ENCODE assay signal across 8 cellular contexts in genomic region chr15:98646546-98647025, GRCh38. TPM values are rescaled to one million over a fixed set of nuclear protein-coding genes. Genes with fewer than 3 reads are reported as not detected.
DNase-seq lines count a peak whose midpoint lies in the region; ATAC-seq and TF ChIP-seq lines count a peak whose summit lies in the region.

No MANE protein-coding gene starts in this region.

- H3K27me3 ChIP-seq in SK-N-SH (ENCODE audit: insufficient read depth) (peaks cover 10% of the 10 kb centered on the region; the same call in 1 of the 2 replicates), stomach (peaks cover 0 to 32% (median 13%) of the 10 kb centered on the region in 3 donors)

- H3K4me2 ChIP-seq in SK-N-SH = peak overlapping the region; percentile 99

- peaks cover 22% of the 10 kb centered on the region for H3K79me2 ChIP-seq in SK-N-SH (ENCODE audit: insufficient read depth)

- H4K20me1 ChIP-seq in SK-N-SH (ENCODE audit: insufficient read depth) = peaks cover under 1% of the 10 kb centered on the region; the same call in 1 of the 2 replicates

- no peak for DNase-seq in SK-N-SH
- no peak for DNase-seq in activated T-helper 2 cell treated with anti-CD3 and anti-CD28 coated beads, Interferon-gamma antibody, Interleukin-2, Interleukin-4, amounts not matched to agents 10 μg/mL and 5 μg/mL and 100 μg/mL, durations not matched to agents 14 hours and 24 hours and 36 hours (ENCODE audit: low spot score)
- DNase-seq in stomach = no peak
- DNase-seq in NCI-H226 = no peak
- DNase-seq in NCI-H1436 (lab: John Stamatoyannopoulos, UW) = no peak
- DNase-seq in NCI-H2196 treated with DMSO at 0.1 percent for 48 hours (lab: John Stamatoyannopoulos, UW; ENCODE audit: unreplicated experiment) = no peak

- H3K9ac ChIP-seq in SK-N-SH = no peak overlapping the region

- WGBS in SK-N-SH (ENCODE audit: low lambda C conversion rate) = 5% methylated on average over 7 of the region's 7 CpGs
- 5 to 12% (median 7%) methylated on average over 7 of the region's 7 CpGs for WGBS in stomach, 5 donors

- peak overlapping the region; percentile 76 for H3K27ac Mint-ChIP-seq in activated T-helper 2 cell treated with anti-CD3 and anti-CD28 coated beads, Interferon-gamma antibody, Interleukin-2, Interleukin-4, amounts not matched to agents 10 μg/mL and 5 μg/mL and 100 μg/mL, durations not matched to agents 14 hours and 24 hours and 36 hours

- POLR2A ChIA-PET in SK-N-SH (lab: Yijun Ruan, JAX) = no interaction called here

- no peak overlapping the region for H3K27ac ChIP-seq in SK-N-SH (ENCODE audit: low read depth in 2 of 2, low read length in 1 of 2)
- H3K27ac ChIP-seq in stomach = peak overlapping the region; percentile 88 to 97 (median 89)

- TF ChIP-seq EP300 in SK-N-SH (IDR thresholded peaks at IDR 0.05; ENCODE audit: borderline replicate concordance in 1 of 2, low read depth in 1 of 2, low read length in 1 of 2) = no peak
- no peak for TF ChIP-seq EP300 in stomach (IDR thresholded peaks at IDR 0.05)

- peaks cover 3% of the 10 kb centered on the region for H3F3A ChIP-seq in SK-N-SH (replicated peaks; ENCODE audit: insufficient read depth)

- no peaks in the 10 kb centered on the region for H3K9me2 ChIP-seq in SK-N-SH

- H3K9me3 Mint-ChIP-seq in activated T-helper 2 cell treated with anti-CD3 and anti-CD28 coated beads, Interferon-gamma antibody, Interleukin-2, Interleukin-4, amounts not matched to agents 10 μg/mL and 5 μg/mL and 100 μg/mL, durations not matched to agents 14 hours and 24 hours and 36 hours = no peaks in the 10 kb centered on the region

- no peaks in the 10 kb centered on the region for H3K36me3 Mint-ChIP-seq in activated T-helper 2 cell treated with anti-CD3 and anti-CD28 coated beads, Interferon-gamma antibody, Interleukin-2, Interleukin-4, amounts not matched to agents 10 μg/mL and 5 μg/mL and 100 μg/mL, durations not matched to agents 14 hours and 24 hours and 36 hours (ENCODE audit: low read depth)

- H2AFZ ChIP-seq in SK-N-SH (ENCODE audit: low read depth) = peak overlapping the region; percentile 91; the same call in 1 of the 2 replicates

- peaks cover 0 to 3% of the 10 kb centered on the region in 2 experiments; a peak in 2 of 4 replicates for H3K4me1 ChIP-seq in SK-N-SH (ENCODE audit: control insufficient read depth in 1 of 2, insufficient read depth in 2 of 2, low read depth in 1 of 2, low read length in 1 of 2)
- H3K4me1 ChIP-seq in stomach = peaks cover 2 to 31% (median 18%) of the 10 kb centered on the region in 4 donors

- intact Hi-C loops in activated T-helper 2 cell treated with anti-CD3 and anti-CD28 coated beads, Interferon-gamma antibody, Interleukin-2, Interleukin-4, amounts not matched to agents 10 μg/mL and 5 μg/mL and 100 μg/mL, durations not matched to agents 14 hours and 24 hours and 36 hours (cut with micrococcal nuclease) = no loop called here
- intact Hi-C loops in stomach (cut with DNase I; ENCODE audit: low total_unique reads) = no loop called here

- H3K4me3 Mint-ChIP-seq in activated T-helper 2 cell treated with anti-CD3 and anti-CD28 coated beads, Interferon-gamma antibody, Interleukin-2, Interleukin-4, amounts not matched to agents 10 μg/mL and 5 μg/mL and 100 μg/mL, durations not matched to agents 14 hours and 24 hours and 36 hours (ENCODE audit: low read depth) = peak overlapping the region; percentile 81

- H3K4me1 Mint-ChIP-seq in activated T-helper 2 cell treated with anti-CD3 and anti-CD28 coated beads, Interferon-gamma antibody, Interleukin-2, Interleukin-4, amounts not matched to agents 10 μg/mL and 5 μg/mL and 100 μg/mL, durations not matched to agents 14 hours and 24 hours and 36 hours (ENCODE audit: low read depth) = peaks cover 13% of the 10 kb centered on the region

- peaks cover 51% of the 10 kb centered on the region for H3K27me3 Mint-ChIP-seq in activated T-helper 2 cell treated with anti-CD3 and anti-CD28 coated beads, Interferon-gamma antibody, Interleukin-2, Interleukin-4, amounts not matched to agents 10 μg/mL and 5 μg/mL and 100 μg/mL, durations not matched to agents 14 hours and 24 hours and 36 hours (ENCODE audit: low read depth)

- CTCF ChIA-PET in SK-N-SH (lab: Yijun Ruan, JAX) = interaction anchor here (0.7 to 7.1 kb wide), 28 partner anchors 8 to 454 kb away, joined by 3 to 51 read pairs (median 4); no protein-coding TSS in a partner anchor

- H3K4me3 ChIP-seq in SK-N-SH (ENCODE audit: low read depth in 2 of 2, low read length in 1 of 2) = peak overlapping the region; percentile 78 to 92
- peak overlapping the region; percentile 86 for H3K4me3 ChIP-seq in iPS-18c (ENCODE audit: insufficient read depth, low read depth, low read length)
- H3K4me3 ChIP-seq in stomach = peak overlapping the region; percentile 84 to 89 (median 88)

- ATAC-seq in SK-N-SH treated with all-trans-retinoic acid at 6 μM for 48 hours = no peak

- no peak for TF ChIP-seq POLR2A in stomach (IDR thresholded peaks at IDR 0.05)

- no peak for TF ChIP-seq CTCF in SK-N-SH (IDR thresholded peaks at IDR 0.05)
- no peak for TF ChIP-seq CTCF in stomach (IDR thresholded peaks at IDR 0.05)

- H3K36me3 ChIP-seq in SK-N-SH (replicated peaks in 1 of 2; ENCODE audit: control insufficient read depth in 1 of 2, insufficient read depth in 2 of 2, low read length in 1 of 2) (no peaks in the 10 kb centered on the region), stomach (no peaks in the 10 kb centered on the region)

- H3K9me3 ChIP-seq in SK-N-SH (no peaks in the 10 kb centered on the region), iPS-18c (ENCODE audit: control insufficient read depth, insufficient read depth, low read length) (no peaks in the 10 kb centered on the region), stomach (no peaks in the 10 kb centered on the region)

- no peak for TF ChIP-seq RAD21 in SK-N-SH (IDR thresholded peaks at IDR 0.05; ENCODE audit: low read length)

TF ChIP-seq in SK-N-SH, 30 proteins besides CTCF, POLR2A, EP300 and RAD21 (continues in another document):
- no peak for TF ChIP-seq EZH2phosphoT487 (IDR thresholded peaks at IDR 0.05; ENCODE audit: borderline replicate concordance, low read depth)
- TF ChIP-seq RFX5 (IDR thresholded peaks at IDR 0.05; ENCODE audit: low read length) = no peak
- TF ChIP-seq, protein P1, sequence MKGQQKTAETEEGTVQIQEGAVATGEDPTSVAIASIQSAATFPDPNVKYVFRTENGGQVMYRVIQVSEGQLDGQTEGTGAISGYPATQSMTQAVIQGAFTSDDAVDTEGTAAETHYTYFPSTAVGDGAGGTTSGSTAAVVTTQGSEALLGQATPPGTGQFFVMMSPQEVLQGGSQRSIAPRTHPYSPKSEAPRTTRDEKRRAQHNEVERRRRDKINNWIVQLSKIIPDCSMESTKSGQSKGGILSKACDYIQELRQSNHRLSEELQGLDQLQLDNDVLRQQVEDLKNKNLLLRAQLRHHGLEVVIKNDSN (IDR thresholded peaks at IDR 0.05; ENCODE audit: borderline replicate concordance, low read depth) = no peak
- TF ChIP-seq, protein P2, sequence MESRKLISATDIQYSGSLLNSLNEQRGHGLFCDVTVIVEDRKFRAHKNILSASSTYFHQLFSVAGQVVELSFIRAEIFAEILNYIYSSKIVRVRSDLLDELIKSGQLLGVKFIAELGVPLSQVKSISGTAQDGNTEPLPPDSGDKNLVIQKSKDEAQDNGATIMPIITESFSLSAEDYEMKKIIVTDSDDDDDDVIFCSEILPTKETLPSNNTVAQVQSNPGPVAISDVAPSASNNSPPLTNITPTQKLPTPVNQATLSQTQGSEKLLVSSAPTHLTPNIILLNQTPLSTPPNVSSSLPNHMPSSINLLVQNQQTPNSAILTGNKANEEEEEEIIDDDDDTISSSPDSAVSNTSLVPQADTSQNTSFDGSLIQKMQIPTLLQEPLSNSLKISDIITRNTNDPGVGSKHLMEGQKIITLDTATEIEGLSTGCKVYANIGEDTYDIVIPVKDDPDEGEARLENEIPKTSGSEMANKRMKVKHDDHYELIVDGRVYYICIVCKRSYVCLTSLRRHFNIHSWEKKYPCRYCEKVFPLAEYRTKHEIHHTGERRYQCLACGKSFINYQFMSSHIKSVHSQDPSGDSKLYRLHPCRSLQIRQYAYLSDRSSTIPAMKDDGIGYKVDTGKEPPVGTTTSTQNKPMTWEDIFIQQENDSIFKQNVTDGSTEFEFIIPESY (IDR thresholded peaks at IDR 0.05; ENCODE audit: borderline replicate concordance, low read depth) = no peak

TF ChIP-seq in SK-N-SH treated with all-trans-retinoic acid at 6 μM for 48 hours, 23 proteins besides CTCF, POLR2A, EP300 and RAD21 (continues in another document):
- TF ChIP-seq ESRRG (CRISPR knock-in tag; IDR thresholded peaks at IDR 0.05) (no peak), ARNTL (CRISPR knock-in tag; IDR thresholded peaks at IDR 0.05; ENCODE audit: borderline replicate concordance, low read depth) (no peak), PATZ1 (CRISPR knock-in tag; IDR thresholded peaks at IDR 0.05; ENCODE audit: borderline replicate concordance) (no peak), ISL1 (CRISPR knock-in tag; IDR thresholded peaks at IDR 0.05) (no peak), GLIS3 (CRISPR knock-in tag; IDR thresholded peaks at IDR 0.05) (no peak)

RNA-seq across cellular contexts. Expression of gene IGF1R, which starts 1.8 kb away (rescaled TPM):
- 6.4 and 9.5 TPM in 2 replicates for polyA plus RNA-seq in SK-N-SH (2012; rRNA removed)
- polyA plus RNA-seq in SK-N-SH (2012; cell fraction: cytosol; rRNA removed) = 4.6 and 5.5 TPM in 2 replicates
- 17.9 and 19.8 TPM in 2 replicates for polyA plus RNA-seq in SK-N-SH (2012; cell fraction: nucleus; rRNA removed)
- total RNA-seq in activated T-helper 2 cell treated with anti-CD3 and anti-CD28 coated beads, Interferon-gamma antibody, Interleukin-2, Interleukin-4, amounts not matched to agents 10 μg/mL and 5 μg/mL and 100 μg/mL, durations not matched to agents 14 hours and 24 hours and 36 hours = 31.1 and 46.2 TPM in 2 replicates
- 100 to 1,000 TPM in 1 of 5 donors, 10 to 100 TPM in 4; 40.3 to 131 (median 73.7) TPM for total RNA-seq in stomach
- polyA plus RNA-seq in stomach = 1 to 10 TPM; 2.3 to 4.8 (median 3.0) TPM

Comparison
In these comparisons a context has a peak if more than half of its experiments do, and no peak if none do; other contexts are left out.
1. H3K27ac ChIP-seq: peak in stomach (5 of 5); none in SK-N-SH (0 of 2).
2. Peak in every context shown above with its lines, with median percentiles within 50 percentile points of each other: H3K4me3 ChIP-seq.